17 cellular contexts compared by ENCODE assay signal in the genomic region with DNA sequence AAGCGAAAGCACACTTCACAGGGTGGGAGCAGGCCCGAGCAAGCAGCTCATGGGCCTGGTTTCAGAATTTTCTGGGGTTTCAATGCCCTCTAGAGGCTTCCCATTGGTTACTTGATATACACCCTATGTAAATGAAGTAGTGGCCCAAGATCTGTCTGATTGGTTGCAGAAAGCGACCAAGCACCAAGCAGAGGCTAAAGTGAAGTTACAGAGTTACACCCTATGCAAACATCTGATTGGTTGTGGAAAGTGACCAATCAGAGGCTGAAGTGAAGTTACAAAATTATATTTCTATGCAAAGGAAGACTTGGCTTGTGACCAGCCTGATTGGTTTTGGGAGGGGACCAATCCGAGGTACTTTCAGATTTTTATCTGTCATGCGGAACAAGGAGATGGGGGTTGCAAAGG. TPM values are rescaled to one million over a fixed set of nuclear protein-coding genes. Genes with fewer than 3 reads are reported as not detected.
DNase-seq lines count a peak whose midpoint lies in the region; ATAC-seq and TF ChIP-seq lines count a peak whose summit lies in the region.
"Had no signal": no experiment of that assay in that cellular context is flagged by ENCODE, and none has a peak within 500 bp of the region (broad histone marks: within the 10 kb centered on the region; RNA-seq: fewer than 3 reads in every experiment).

No MANE protein-coding gene starts in this region.

- H3K27ac Mint-ChIP-seq in HFFc6 = peak overlapping the region; percentile 82; the same call in 1 of the 2 replicates
- no peak overlapping the region for H3K27ac Mint-ChIP-seq in activated T-cell treated with anti-CD3 and anti-CD28 coated beads, Interleukin-2, amount 50 U/mL, for 72 hours
- H3K27ac Mint-ChIP-seq: brain had no signal

- H3K27me3 Mint-ChIP-seq in HFFc6 (ENCODE audit: insufficient read depth) = no peaks in the 10 kb centered on the region
- no peaks in the 10 kb centered on the region for H3K27me3 Mint-ChIP-seq in activated T-cell treated with anti-CD3 and anti-CD28 coated beads, Interleukin-2, amount 50 U/mL, for 72 hours (ENCODE audit: low read depth)

- H3K27me3 ChIP-seq in A673 (replicated peaks; ENCODE audit: insufficient read depth, low read depth, low read length, poor library complexity) (no peaks in the 10 kb centered on the region), RWPE2 (ENCODE audit: insufficient read depth, poor library complexity, severe bottlenecking) (no peaks in the 10 kb centered on the region)
- H3K27me3 ChIP-seq: ovary, transverse colon had no signal

- no peaks in the 10 kb centered on the region for H3K9me3 ChIP-seq in A673 (ENCODE audit: low read depth, low read length, poor library complexity, severe bottlenecking)
- H3K9me3 ChIP-seq in RWPE2 (ENCODE audit: severe bottlenecking) = no peaks in the 10 kb centered on the region
- H3K9me3 ChIP-seq: ovary, transverse colon had no signal

- CTCF ChIA-PET in A673 (lab: Charles Lee) = no interaction called here

- POLR2A ChIA-PET in A673 (lab: Charles Lee; ENCODE audit: low non-redundant PET) = no interaction called here

- no peaks in the 10 kb centered on the region for H3K36me3 Mint-ChIP-seq in HFFc6 (ENCODE audit: low read depth)
- no peaks in the 10 kb centered on the region for H3K36me3 Mint-ChIP-seq in activated T-cell treated with anti-CD3 and anti-CD28 coated beads, Interleukin-2, amount 50 U/mL, for 72 hours (ENCODE audit: insufficient read depth in 2 of 2)
- H3K36me3 Mint-ChIP-seq: brain had no signal

- ATAC-seq in RWPE2 (ENCODE audit: low read depth) (peak; percentile 84), HG02759 (IDR thresholded peaks at IDR 0.05; ENCODE audit: unreplicated experiment) (no peak), GM18519 (IDR thresholded peaks at IDR 0.05; ENCODE audit: low FRiP score, unreplicated experiment) (no peak)
- no peak for ATAC-seq in activated T-cell treated with anti-CD3 and anti-CD28 coated beads, Interleukin-2, amount 50 U/mL, for 72 hours (replicated peaks in 1 of 2)

- intact Hi-C loops in A673 (cut with micrococcal nuclease; ENCODE audit: unreplicated experiment) = no loop called here

- H3K36me3 ChIP-seq in A673 (ENCODE audit: insufficient read depth, low read length, poor library complexity, severe bottlenecking) (no peaks in the 10 kb centered on the region), RWPE2 (ENCODE audit: low read depth) (no peaks in the 10 kb centered on the region)
- H3K36me3 ChIP-seq: ovary, transverse colon had no signal

- DNase-seq in A673 (ENCODE audit: low spot score) (peak; percentile 11), HFFc6 (no peak), RWPE2 (ENCODE audit: low spot score) (peak; percentile 68), fibroblast of the conjunctiva (ENCODE audit: low read depth) (peak; percentile 8), amniotic stem cell (lab: John Stamatoyannopoulos, UW) (no peak)
- DNase-seq in activated T-cell treated with anti-CD3 and anti-CD28 coated beads, Interleukin-2, amount 50 U/mL, for 72 hours = no peak
- DNase-seq: activated CD4-positive, alpha-beta T cell treated with anti-CD3 and anti-CD28 coated beads, Interleukin-2, amount 50 U/mL, for 48 hours; DMS79; H9; midbrain; NCI-H146; NCI-H510A treated with DMSO at 0.1 percent for 48 hours; ovary; transverse colon had no signal

- H3K27ac ChIP-seq in A673 (ENCODE audit: low read depth, low read length, poor library complexity, severe bottlenecking) = no peak overlapping the region
- H3K27ac ChIP-seq in RWPE2 (ENCODE audit: poor library complexity, severe bottlenecking) = peak overlapping the region; percentile 96
- H3K27ac ChIP-seq: ovary, transverse colon had no signal

- no TSS peak for BruUV-seq in A673 (replicated peaks; lab: Mats Ljungman, UMichigan)

- no peaks in the 10 kb centered on the region for H3K9me3 Mint-ChIP-seq in HFFc6
- H3K9me3 Mint-ChIP-seq in activated T-cell treated with anti-CD3 and anti-CD28 coated beads, Interleukin-2, amount 50 U/mL, for 72 hours = no peaks in the 10 kb centered on the region
- H3K9me3 Mint-ChIP-seq: brain, H9 had no signal

- H3K4me3 ChIP-seq in A673 (ENCODE audit: low read depth, low read length, poor library complexity, severe bottlenecking) (no peak overlapping the region), RWPE2 (ENCODE audit: severe bottlenecking) (peak overlapping the region; percentile 10)
- H3K4me3 ChIP-seq: ovary, transverse colon had no signal

- H3K4me3 Mint-ChIP-seq in HFFc6 = no peak overlapping the region
- no peak overlapping the region for H3K4me3 Mint-ChIP-seq in activated T-cell treated with anti-CD3 and anti-CD28 coated beads, Interleukin-2, amount 50 U/mL, for 72 hours
- H3K4me3 Mint-ChIP-seq: brain, H9 had no signal

- H3K4me1 ChIP-seq in A673 (ENCODE audit: insufficient read depth, low read length, poor library complexity, severe bottlenecking) = no peaks in the 10 kb centered on the region
- H3K4me1 ChIP-seq in RWPE2 (ENCODE audit: insufficient read depth, poor library complexity, severe bottlenecking) = peaks cover 54% of the 10 kb centered on the region

- TF ChIP-seq CTCF in A673 (conservative IDR thresholded peaks at IDR 0.05; ENCODE audit: low read depth, low read length) (no peak), HFFc6 (IDR thresholded peaks at IDR 0.05) (no peak), RWPE2 (IDR thresholded peaks at IDR 0.05; ENCODE audit: poor library complexity, severe bottlenecking) (peak; percentile 19)

- peaks cover 61% of the 10 kb centered on the region for H3K4me1 Mint-ChIP-seq in HFFc6 (ENCODE audit: low read depth)
- H3K4me1 Mint-ChIP-seq in activated T-cell treated with anti-CD3 and anti-CD28 coated beads, Interleukin-2, amount 50 U/mL, for 72 hours (ENCODE audit: low read depth) = no peaks in the 10 kb centered on the region
- H3K4me1 Mint-ChIP-seq: brain had no signal

RNA-seq across cellular contexts. Expression of a gene that starts 8.2 kb away (rescaled TPM):
- total RNA-seq in A673 (2021) = 0.13 and 0.31 TPM in 2 replicates
- total RNA-seq in HFFc6 (2021; fragmentation: NEBNext Ultra II Directional; extraction: Animal tissue kit (Norgen Biotek cat#: 25700)) = 1 to 10 TPM in 1 of 6 experiments, under 1 TPM in 5; 0.58 to 1.3 (median 0.82) TPM
- under 1 TPM; 0.22 to 0.53 TPM for total RNA-seq in activated T-cell treated with anti-CD3 and anti-CD28 coated beads, Interleukin-2, amount 50 U/mL, for 72 hours

Comparison
In these comparisons a context has a peak if more than half of its experiments do, and no peak if none do; other contexts are left out.
1. DNase-seq: peak in A673 (single experiment), RWPE2 (single experiment) and fibroblast of the conjunctiva (single experiment); none in HFFc6 (single experiment), amniotic stem cell (single experiment) and activated T-cell treated with anti-CD3 and anti-CD28 coated beads, Interleukin-2, amount 50 U/mL, for 72 hours (0 of 2).